ENCODE assay signal across 19 cellular contexts in genomic region chr4:19256823-19257222, GRCh38.
DNase-seq lines count a peak whose midpoint lies in the region; ATAC-seq, FAIRE-seq and TF ChIP-seq lines count a peak whose summit lies in the region.
"Had no signal": no experiment of that assay in that cellular context is flagged by ENCODE, and none has a peak within 500 bp of the region (broad histone marks: within the 10 kb centered on the region; RNA-seq: fewer than 3 reads in every experiment).

No MANE protein-coding gene starts in this region.

- H3K9me3 ChIP-seq in MM.1S (replicated peaks; ENCODE audit: insufficient read depth, low read length): no peaks in the 10 kb centered on the region
- H3K9me3 ChIP-seq in mucosa of descending colon: peaks cover 10% of the 10 kb centered on the region

- H3K9me2 ChIP-seq in MM.1S (replicated peaks; ENCODE audit: insufficient read depth, low read length): no peaks in the 10 kb centered on the region

- H3K27me3 ChIP-seq in MM.1S (replicated peaks; ENCODE audit: insufficient read depth, low read length) (no peaks in the 10 kb centered on the region), bronchial epithelial cell (ENCODE audit: control insufficient read depth, insufficient read depth, low read length) (no peaks in the 10 kb centered on the region)

- TF ChIP-seq CTCF in MM.1S (IDR thresholded peaks at IDR 0.05; ENCODE audit: low read length) (no peak), bronchial epithelial cell (IDR thresholded peaks at IDR 0.05; ENCODE audit: insufficient read depth, low read length, severe bottlenecking) (no peak), mucosa of descending colon (IDR thresholded peaks at IDR 0.05) (no peak)

- H4K20me1 ChIP-seq in MM.1S (ENCODE audit: insufficient read depth, low read length): no peaks in the 10 kb centered on the region

- H3K9ac ChIP-seq in MM.1S (ENCODE audit: low read length): no peak overlapping the region
- H3K9ac ChIP-seq: GM23248 had no signal

- H3K4me3 ChIP-seq in MM.1S (ENCODE audit: low read length) (no peak overlapping the region), bronchial epithelial cell (ENCODE audit: low read depth, low read length) (no peak overlapping the region), mucosa of descending colon (no peak overlapping the region)
- H3K4me3 ChIP-seq: GM12878, GM23248 had no signal

- H3K79me2 ChIP-seq in MM.1S (ENCODE audit: low read length): no peaks in the 10 kb centered on the region

- no peak overlapping the region for H3K4me2 ChIP-seq in MM.1S (ENCODE audit: low read depth, low read length)

- H3K27ac ChIP-seq in MM.1S (ENCODE audit: low read length) (peak overlapping the region; percentile 11; the same call in 1 of the 2 replicates), epithelial cell of prostate (no peak overlapping the region)
- H3K27ac ChIP-seq: C4-2B, GM23248 had no signal

- ATAC-seq in mucosa of descending colon (peak; percentile 19), GM18520 (IDR thresholded peaks at IDR 0.05; ENCODE audit: unreplicated experiment) (no peak)
- ATAC-seq: CD8-positive, alpha-beta T cell; GM12878 had no signal

- H2AFZ ChIP-seq in MM.1S (ENCODE audit: low read length): no peak overlapping the region
- H2AFZ ChIP-seq: GM23248 had no signal

- DNase-seq in MM.1S (peak; percentile 49), bronchial epithelial cell (ENCODE audit: low read depth) (peak; percentile 48), epithelial cell of prostate (ENCODE audit: low read depth, low spot score) (peak; percentile 31), mucosa of descending colon (no peak), C1 segment of cervical spinal cord (lab: John Stamatoyannopoulos, UW) (no peak), SW480 (ENCODE audit: low spot score) (no peak)
- DNase-seq: Caco-2; CD4-positive, CD25-positive, alpha-beta regulatory T cell; CD8-positive, alpha-beta T cell; DMS153; EL; GDM1; GM23248; H7; HCEC 1CT had no signal

- no peak for FAIRE-seq in bronchial epithelial cell (lab: Jason Lieb, UNC)
- FAIRE-seq: GM12878, H1 had no signal

- no peaks in the 10 kb centered on the region for H3K4me1 ChIP-seq in MM.1S (ENCODE audit: low read length)
- H3K4me1 ChIP-seq in mucosa of descending colon (ENCODE audit: low read depth): no peaks in the 10 kb centered on the region
- H3K4me1 ChIP-seq: Caco-2 had no signal

- intact Hi-C loops in mucosa of descending colon (cut with DNase I, micrococcal nuclease): no loop called here

- no peaks in the 10 kb centered on the region for H3K36me3 ChIP-seq in MM.1S (replicated peaks; ENCODE audit: insufficient read depth, low read length)
- H3K36me3 ChIP-seq in bronchial epithelial cell (ENCODE audit: control insufficient read depth, insufficient read depth, low read length): no peaks in the 10 kb centered on the region
- no peaks in the 10 kb centered on the region for H3K36me3 ChIP-seq in mucosa of descending colon (ENCODE audit: low read depth)

- no peaks in the 10 kb centered on the region for H3F3A ChIP-seq in MM.1S (ENCODE audit: insufficient read depth, low read length)

Comparison
In these comparisons a context has a peak if more than half of its experiments do, and no peak if none do; other contexts are left out.
1. DNase-seq: peak in MM.1S (single experiment), bronchial epithelial cell (single experiment) and epithelial cell of prostate (single experiment); none in mucosa of descending colon (0 of 3), C1 segment of cervical spinal cord (0 of 14) and SW480 (single experiment).